Comparison of ENCODE assay signal across 8 cellular contexts in genomic region chr3:49803464-49804140, GRCh38. TPM values are rescaled to one million over a fixed set of nuclear protein-coding genes. Genes with fewer than 3 reads are reported as not detected.
DNase-seq lines count a peak whose midpoint lies in the region; ATAC-seq and TF ChIP-seq lines count a peak whose summit lies in the region.

No MANE protein-coding gene starts in this region.

- H3K4me1 Mint-ChIP-seq in T-cell: peaks cover 47 to 51% (median 51%) of the 10 kb centered on the region in 3 donors
- H3K4me1 Mint-ChIP-seq in stimulated activated memory B cell treated with anti-CD40 and anti-IgM and Interleukin-4, amounts not matched to agents 10 μg/mL and 1 μg/mL and 100 μg/mL, for 72 hours: peaks cover 60% of the 10 kb centered on the region

- peak overlapping the region; percentile 86 to 89 (median 87) for H3K4me3 Mint-ChIP-seq in T-cell
- H3K4me3 Mint-ChIP-seq in stimulated activated memory B cell treated with anti-CD40 and anti-IgM and Interleukin-4, amounts not matched to agents 10 μg/mL and 1 μg/mL and 100 μg/mL, for 72 hours: peak overlapping the region; percentile 70

- no peak for TF ChIP-seq POLR2A in breast epithelium (IDR thresholded peaks at IDR 0.05)

- intact Hi-C loops in breast epithelium (cut with DNase I; ENCODE audit: low total_unique reads): loop anchor here (5.0 kb wide), 1 partner anchor 1711 kb away; no protein-coding TSS in a partner anchor

- peaks cover 18 to 29% of the 10 kb centered on the region in 2 donors for H3K4me1 ChIP-seq in breast epithelium

- ATAC-seq in HG03460 (IDR thresholded peaks at IDR 0.05; ENCODE audit: unreplicated experiment) (peak; percentile 1), T-cell (replicated peaks in 1 of 4) (peak; percentile 17 to 42 (median 22))
- peak; percentile 47 for ATAC-seq in stimulated activated memory B cell treated with anti-CD40 and anti-IgM and Interleukin-4, amounts not matched to agents 10 μg/mL and 1 μg/mL and 100 μg/mL, for 72 hours

- POLR2A ChIA-PET in T-cell (lab: Charles Lee): interaction anchor here (0.7 to 1.6 kb wide), 5 partner anchors 9 to 36 kb away, joined by 3 to 14 read pairs (median 5); partner anchors contain the start of gene IP6K1 (in 1 of the 2)

- no peaks in the 10 kb centered on the region for H3K9me3 Mint-ChIP-seq in T-cell
- H3K9me3 Mint-ChIP-seq in stimulated activated memory B cell treated with anti-CD40 and anti-IgM and Interleukin-4, amounts not matched to agents 10 μg/mL and 1 μg/mL and 100 μg/mL, for 72 hours: no peaks in the 10 kb centered on the region

- H3K27ac Mint-ChIP-seq in T-cell: peak overlapping the region; percentile 63 to 89
- peak overlapping the region; percentile 88 for H3K27ac Mint-ChIP-seq in stimulated activated memory B cell treated with anti-CD40 and anti-IgM and Interleukin-4, amounts not matched to agents 10 μg/mL and 1 μg/mL and 100 μg/mL, for 72 hours

- DNase-seq in SIG-M5 treated with dmso at 0.1 percent for 504 hours (lab: John Stamatoyannopoulos, UW; ENCODE audit: unreplicated experiment) (peak; percentile 65), SIG-M5 (lab: John Stamatoyannopoulos, UW) (no peak), T-cell (peak in 30 of 34 experiments; percentile 17 to 60 (median 42)), breast epithelium (ENCODE audit: low spot score in 2 of 2) (peak in 1 of 2 donors; percentile 76), kidney epithelial cell (ENCODE audit: low read depth) (no peak), foreskin melanocyte (no peak)

- no peaks in the 10 kb centered on the region for H3K27me3 ChIP-seq in breast epithelium
- peaks cover 18% of the 10 kb centered on the region for H3K27me3 ChIP-seq in kidney epithelial cell (ENCODE audit: control insufficient read depth, insufficient read depth, low read length)

- peaks cover 0 to 8% of the 10 kb centered on the region in 2 donors for H3K27me3 Mint-ChIP-seq in T-cell
- no peaks in the 10 kb centered on the region for H3K27me3 Mint-ChIP-seq in stimulated activated memory B cell treated with anti-CD40 and anti-IgM and Interleukin-4, amounts not matched to agents 10 μg/mL and 1 μg/mL and 100 μg/mL, for 72 hours

- H3K36me3 ChIP-seq in breast epithelium: no peaks in the 10 kb centered on the region
- H3K36me3 ChIP-seq in kidney epithelial cell (ENCODE audit: control insufficient read depth, insufficient read depth, low read length): no peaks in the 10 kb centered on the region

- H3K9me3 ChIP-seq in breast epithelium: no peaks in the 10 kb centered on the region

- H3K4me3 ChIP-seq in breast epithelium (peak overlapping the region; percentile 84 to 90 (median 89)), kidney epithelial cell (ENCODE audit: low read depth, low read length) (peak overlapping the region; percentile 56)

- H3K27ac ChIP-seq in breast epithelium: peak overlapping the region; percentile 80 to 97

- TF ChIP-seq CTCF in breast epithelium (IDR thresholded peaks at IDR 0.05) (peak in 1 of 3 donors; percentile 23), kidney epithelial cell (IDR thresholded peaks at IDR 0.05; ENCODE audit: insufficient read depth, low read length, poor library complexity, severe bottlenecking) (no peak)

- no peaks in the 10 kb centered on the region for H3K36me3 Mint-ChIP-seq in T-cell
- H3K36me3 Mint-ChIP-seq in stimulated activated memory B cell treated with anti-CD40 and anti-IgM and Interleukin-4, amounts not matched to agents 10 μg/mL and 1 μg/mL and 100 μg/mL, for 72 hours: no peaks in the 10 kb centered on the region

- CTCF ChIA-PET in T-cell (lab: Charles Lee): interaction anchor here (0.5 to 3.5 kb wide), 9 partner anchors 10 to 554 kb away, joined by 3 to 56 read pairs (median 6); partner anchors contain the start of genes MON1A (in 1 of the 2) and UBA7 (in 1 of the 2)

RNA-seq across cellular contexts. Expression of gene INKA1, which starts 0.5 kb away (rescaled TPM):
- 1 to 10 TPM in 4 of 5 donors, under 1 TPM in 1; 0.73 to 2.7 (median 1.8) TPM for total RNA-seq in T-cell
- total RNA-seq in breast epithelium: 1 to 10 TPM; 2.3 to 4.5 (median 4.2) TPM
- total RNA-seq in kidney epithelial cell: not detected in 2 replicates

RNA-seq across cellular contexts. Expression of gene CDHR4, which starts 3.9 kb away (rescaled TPM):
- total RNA-seq in T-cell: under 1 TPM in 4 of 5 donors, not detected in 1; 0.35 to 0.68 (median 0.36) TPM
- total RNA-seq in breast epithelium: not detected
- not detected in 2 replicates for total RNA-seq in kidney epithelial cell

RNA-seq across cellular contexts. Expression of gene UBA7, which starts 10.2 kb away (rescaled TPM):
- total RNA-seq in T-cell (100 to 1,000 TPM; 246 to 299 (median 293) TPM), breast epithelium (10 to 100 TPM; 26.4 to 77.4 (median 50.5) TPM), kidney epithelial cell (6.3 and 11.8 TPM in 2 replicates)

RNA-seq across cellular contexts. Expression of gene IP6K1, which starts 17.3 kb away (rescaled TPM):
- 10 to 100 TPM; 31.6 to 62.2 (median 57.0) TPM for total RNA-seq in T-cell
- total RNA-seq in breast epithelium: 10 to 100 TPM; 24.8 to 45.9 (median 45.8) TPM
- total RNA-seq in kidney epithelial cell: 37.7 and 39.8 TPM in 2 replicates

RNA-seq across cellular contexts. Expression of gene TRAIP, which starts 52.8 kb away (rescaled TPM):
- 1 to 10 TPM; 4.0 to 5.7 (median 4.4) TPM for total RNA-seq in T-cell
- 1 to 10 TPM; 1.6 to 2.0 (median 1.9) TPM for total RNA-seq in breast epithelium
- 4.2 and 5.4 TPM in 2 replicates for total RNA-seq in kidney epithelial cell

Comparison
In these comparisons a context has a peak if more than half of its experiments do, and no peak if none do; other contexts are left out.
1. DNase-seq: peak in SIG-M5 treated with dmso at 0.1 percent for 504 hours (single experiment) and T-cell (30 of 34); none in SIG-M5 (single experiment), kidney epithelial cell (single experiment) and foreskin melanocyte (single experiment).
2. Peak in every context shown above with its lines, with median percentiles within 50 percentile points of each other: ATAC-seq.